Comparison of ENCODE assay signal across 13 cellular contexts in the genomic region with DNA sequence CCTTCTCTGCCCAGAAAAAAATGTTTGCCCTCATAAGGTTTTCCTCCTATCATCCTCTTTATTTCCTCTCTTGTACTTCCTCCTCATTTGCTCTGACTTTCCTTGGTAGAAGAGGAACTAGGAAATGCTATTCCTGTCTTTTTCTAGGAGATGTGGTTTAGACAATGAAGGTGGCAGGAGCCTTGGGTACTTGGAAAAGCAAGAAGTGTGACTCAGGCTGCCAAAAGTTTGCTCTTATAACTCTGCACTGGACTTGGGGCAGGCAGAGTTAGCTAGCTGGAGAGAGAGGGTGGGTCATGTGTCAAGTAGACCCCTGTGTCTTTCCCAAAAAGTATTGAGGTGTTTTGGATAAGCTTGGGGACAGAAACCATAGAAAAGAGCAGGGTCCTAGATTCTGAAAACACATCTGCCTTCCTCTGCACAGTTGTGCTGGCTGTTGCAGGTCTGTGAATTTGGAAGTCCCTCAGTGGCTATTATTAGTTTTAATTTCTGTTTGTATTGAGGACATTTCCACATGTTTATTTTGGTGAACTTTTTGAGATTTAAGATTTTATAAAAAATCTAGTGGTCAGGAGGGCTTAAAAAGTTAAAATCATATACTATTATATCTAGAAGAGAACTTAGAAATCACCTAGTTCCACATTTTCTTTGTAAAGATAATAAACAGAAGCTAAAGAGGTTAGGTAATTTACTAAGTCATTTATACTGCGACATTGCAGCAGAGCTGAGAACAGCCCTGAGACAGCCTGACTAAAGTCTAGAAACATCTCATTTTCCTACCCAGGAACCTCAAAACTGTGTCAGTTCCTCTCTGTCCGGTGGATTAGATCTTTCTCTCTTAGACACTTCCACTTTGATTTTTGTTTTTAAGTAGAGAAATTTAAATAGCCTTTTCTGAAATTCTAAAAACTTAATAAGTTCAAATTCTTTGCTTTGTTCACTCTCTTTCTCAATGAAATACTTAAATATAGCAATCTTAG. TPM values are rescaled to one million over a fixed set of nuclear protein-coding genes. Genes with fewer than 3 reads are reported as not detected.
DNase-seq lines count a peak whose midpoint lies in the region; ATAC-seq, FAIRE-seq and TF ChIP-seq lines count a peak whose summit lies in the region.
"Had no signal": no experiment of that assay in that cellular context is flagged by ENCODE, and none has a peak within 500 bp of the region (broad histone marks: within the 10 kb centered on the region; RNA-seq: fewer than 3 reads in every experiment).

No MANE protein-coding gene starts in this region.

- H3K36me3 Mint-ChIP-seq in T-cell (peaks cover 52% of the 10 kb centered on the region), mesothelial cell of epicardium (peaks cover 37% of the 10 kb centered on the region)

- no peak for TF ChIP-seq POLR2A in erythroblast (IDR thresholded peaks at IDR 0.05; ENCODE audit: low read length)

- ATAC-seq in GM19043 (IDR thresholded peaks at IDR 0.05; ENCODE audit: low read depth, unreplicated experiment) (peak; percentile 97), HG02678 (IDR thresholded peaks at IDR 0.05; ENCODE audit: unreplicated experiment) (peak; percentile 98), HG03558 (IDR thresholded peaks at IDR 0.05; ENCODE audit: extremely low read depth, unreplicated experiment) (peak; percentile 95), T-cell (replicated peaks in 1 of 4) (no peak)

- FAIRE-seq in HTR-8/SVneo (lab: Jason Lieb, UNC) = no peak

- H3K4me3 Mint-ChIP-seq in T-cell (no peak overlapping the region), mesothelial cell of epicardium (no peak overlapping the region)
- H3K4me3 Mint-ChIP-seq: B cell had no signal

- H3K9me3 Mint-ChIP-seq in T-cell (no peaks in the 10 kb centered on the region), mesothelial cell of epicardium (no peaks in the 10 kb centered on the region)
- H3K9me3 Mint-ChIP-seq: naive B cell had no signal

- no peak for TF ChIP-seq CTCF in mesothelial cell of epicardium (IDR thresholded peaks at IDR 0.05; ENCODE audit: unreplicated experiment)

- CTCF ChIA-PET in T-cell (lab: Charles Lee) = no interaction called here

- no peaks in the 10 kb centered on the region for H3K27me3 Mint-ChIP-seq in T-cell
- no peaks in the 10 kb centered on the region for H3K27me3 Mint-ChIP-seq in mesothelial cell of epicardium (ENCODE audit: low read depth)
- H3K27me3 Mint-ChIP-seq: B cell, naive B cell had no signal

- DNase-seq in GF-D8 (lab: John Stamatoyannopoulos, UW) (peak; percentile 3), T-cell (no peak), mesothelial cell of epicardium (ENCODE audit: low spot score in 2 of 2, unreplicated experiment in 2 of 2) (no peak), HTR-8/SVneo (ENCODE audit: insufficient read length, low spot score) (no peak), erythroblast (lab: John Stamatoyannopoulos, UW) (no peak)
- DNase-seq: naive B cell; NCI-H1436; SJCRH30; stimulated activated CD4-positive, alpha-beta T cell treated with anti-CD3 and anti-CD28 coated beads, Interleukin-2, amount 100 ng/mL, for 24 hours had no signal

- H3K27ac Mint-ChIP-seq in T-cell (no peak overlapping the region), mesothelial cell of epicardium (no peak overlapping the region)
- H3K27ac Mint-ChIP-seq: B cell had no signal

- peaks cover 0 to 7% (median 2%) of the 10 kb centered on the region in 3 donors for H3K4me1 Mint-ChIP-seq in T-cell
- no peaks in the 10 kb centered on the region for H3K4me1 Mint-ChIP-seq in mesothelial cell of epicardium

- POLR2A ChIA-PET in T-cell (lab: Charles Lee) = no interaction called here

RNA-seq across cellular contexts. Expression of gene INSIG2, which starts 16.0 kb away (rescaled TPM):
- total RNA-seq in T-cell = 10 to 100 TPM; 13.8 to 18.9 (median 16.9) TPM
- total RNA-seq in mesothelial cell of epicardium = 18.9 to 22.5 TPM (median 21.1 TPM) in 3 replicates

Comparison
In these comparisons a context has a peak if more than half of its experiments do, and no peak if none do; other contexts are left out.
1. ATAC-seq: peak in GM19043 (single experiment), HG02678 (single experiment) and HG03558 (single experiment); none in T-cell (0 of 4).